11 cellular contexts compared by ENCODE assay signal in the genomic region with DNA sequence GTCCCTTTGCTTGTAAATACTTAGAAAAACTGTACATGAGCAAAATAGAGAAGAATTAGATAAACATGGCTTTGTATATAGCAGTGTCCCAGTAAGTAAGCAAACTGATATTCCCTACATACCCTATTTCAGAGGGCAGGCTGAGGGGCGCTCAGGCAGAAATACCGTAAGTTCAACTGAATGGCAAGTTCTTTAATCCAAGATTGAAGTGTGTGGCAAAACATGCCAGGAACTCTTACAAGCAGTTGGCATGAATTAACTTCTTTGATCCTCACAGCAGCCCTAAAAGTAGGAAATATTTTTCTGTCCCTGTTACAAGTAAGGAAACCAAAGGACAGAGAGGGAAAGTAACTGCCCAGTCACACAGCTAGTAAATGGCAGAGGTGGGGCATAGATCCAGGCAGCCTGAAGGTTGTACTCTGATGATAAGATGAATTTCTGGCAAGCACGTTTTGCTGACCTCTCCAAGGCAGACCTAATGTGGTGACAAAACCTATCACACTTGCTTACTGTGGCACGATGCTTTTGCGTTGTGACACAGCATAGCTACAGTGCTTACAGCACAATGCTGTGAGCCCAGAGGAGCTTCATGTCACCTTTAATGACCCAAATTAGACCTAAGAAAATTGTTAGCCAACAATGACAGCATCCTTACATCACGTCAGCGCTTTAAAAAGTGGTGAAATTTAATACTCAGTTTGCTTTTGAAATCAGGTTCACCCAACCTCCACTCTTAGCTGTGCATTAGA. TPM values are rescaled to one million over a fixed set of nuclear protein-coding genes. Genes with fewer than 3 reads are reported as not detected.
A peak's percentile ranks its signal among the peaks of the same experiment; 100 is the strongest.
DNase-seq lines count a peak whose midpoint lies in the region; ATAC-seq lines count a peak whose summit lies in the region.
"Had no signal": no experiment of that assay in that cellular context is flagged by ENCODE, and none has a peak within 500 bp of the region (broad histone marks: within the 10 kb centered on the region; RNA-seq: fewer than 3 reads in every experiment).

No MANE protein-coding gene starts in this region.

- H3K27me3 Mint-ChIP-seq in stimulated activated naive CD8-positive, alpha-beta T cell treated with anti-CD3 and anti-CD28 coated beads, Interleukin-15, Interleukin-2, amounts not matched to agents 100 ng/mL and 50 ng/mL, for 24 hours = no peaks in the 10 kb centered on the region
- H3K27me3 Mint-ChIP-seq in naive thymus-derived CD8-positive, alpha-beta T cell = peaks cover 0 to 4% (median 0%) of the 10 kb centered on the region in 5 donors

- no peaks in the 10 kb centered on the region for H3K9me3 ChIP-seq in mucosa of rectum (ENCODE audit: control insufficient read depth in 2 of 2, low read length in 2 of 2)

- no peak overlapping the region for H3K9ac ChIP-seq in mucosa of rectum (ENCODE audit: low read depth in 1 of 2, low read length in 2 of 2)

- H3K36me3 Mint-ChIP-seq in stimulated activated naive CD8-positive, alpha-beta T cell treated with anti-CD3 and anti-CD28 coated beads, Interleukin-15, Interleukin-2, amounts not matched to agents 100 ng/mL and 50 ng/mL, for 24 hours (ENCODE audit: low read depth) = no peaks in the 10 kb centered on the region
- H3K36me3 Mint-ChIP-seq in naive thymus-derived CD8-positive, alpha-beta T cell = no peaks in the 10 kb centered on the region

- DNase-seq in stimulated activated naive CD8-positive, alpha-beta T cell treated with anti-CD3 and anti-CD28 coated beads, Interleukin-15, Interleukin-2, amounts not matched to agents 100 U/mL and 50 U/mL, for 24 hours = no peak
- DNase-seq in caudate nucleus (lab: John Stamatoyannopoulos, UW) (no peak), H7 (no peak), ecto neural progenitor cell (ENCODE audit: low spot score) (no peak)
- DNase-seq in naive thymus-derived CD8-positive, alpha-beta T cell = no peak
- DNase-seq: activated effector memory CD4-positive, alpha-beta T cell treated with anti-CD3 and anti-CD28 coated beads, Interleukin-2, amount 50 U/mL, for 16 hours; foreskin keratinocyte; Kasumi-1 had no signal

- no peaks in the 10 kb centered on the region for H3K27me3 ChIP-seq in mucosa of rectum (ENCODE audit: control insufficient read depth in 2 of 2, insufficient read depth in 2 of 2, low read length in 2 of 2)
- no peaks in the 10 kb centered on the region for H3K27me3 ChIP-seq in H7 (ENCODE audit: control insufficient read depth, insufficient read depth, low read length)
- H3K27me3 ChIP-seq: foreskin keratinocyte had no signal

- no peak overlapping the region for H3K4me3 ChIP-seq in mucosa of rectum (ENCODE audit: low read length in 2 of 2)
- H3K4me3 ChIP-seq in H7 (ENCODE audit: insufficient read depth, low read depth, low read length) = no peak overlapping the region

- peaks cover 17 to 47% of the 10 kb centered on the region in 2 donors for H3K4me1 ChIP-seq in mucosa of rectum (ENCODE audit: control insufficient read depth in 2 of 2, insufficient read depth in 2 of 2, low read length in 2 of 2)

- POLR2A ChIA-PET in naive thymus-derived CD8-positive, alpha-beta T cell (lab: Charles Lee) = no interaction called here

- peak overlapping the region; percentile 97 for H3K27ac Mint-ChIP-seq in stimulated activated naive CD8-positive, alpha-beta T cell treated with anti-CD3 and anti-CD28 coated beads, Interleukin-15, Interleukin-2, amounts not matched to agents 100 ng/mL and 50 ng/mL, for 24 hours
- peak overlapping the region in 4 of 10 donors; percentile 37 to 91 (median 90) for H3K27ac Mint-ChIP-seq in naive thymus-derived CD8-positive, alpha-beta T cell

- H3K4me3 Mint-ChIP-seq in stimulated activated naive CD8-positive, alpha-beta T cell treated with anti-CD3 and anti-CD28 coated beads, Interleukin-15, Interleukin-2, amounts not matched to agents 100 ng/mL and 50 ng/mL, for 24 hours = no peak overlapping the region
- no peak overlapping the region for H3K4me3 Mint-ChIP-seq in naive thymus-derived CD8-positive, alpha-beta T cell

- H3K36me3 ChIP-seq in mucosa of rectum (ENCODE audit: control insufficient read depth in 2 of 2, insufficient read depth in 2 of 2, low read length in 2 of 2) (no peaks in the 10 kb centered on the region), H7 (replicated peaks; ENCODE audit: control insufficient read depth, insufficient read depth, low read length) (no peaks in the 10 kb centered on the region)

- peaks cover 68% of the 10 kb centered on the region for H3K4me1 Mint-ChIP-seq in stimulated activated naive CD8-positive, alpha-beta T cell treated with anti-CD3 and anti-CD28 coated beads, Interleukin-15, Interleukin-2, amounts not matched to agents 100 ng/mL and 50 ng/mL, for 24 hours (ENCODE audit: low read depth)
- peaks cover 7 to 44% (median 15%) of the 10 kb centered on the region in 4 donors for H3K4me1 Mint-ChIP-seq in naive thymus-derived CD8-positive, alpha-beta T cell

- peak overlapping the region; percentile 16 for H3K27ac ChIP-seq in caudate nucleus (ENCODE audit: low read depth, low read length)
- H3K27ac ChIP-seq in mucosa of rectum (ENCODE audit: low read depth in 2 of 2, low read length in 2 of 2) = peak overlapping the region; percentile 54 to 62

- ATAC-seq in stimulated activated naive CD8-positive, alpha-beta T cell treated with anti-CD3 and anti-CD28 coated beads, Interleukin-15, Interleukin-2, amounts not matched to agents 100 U/mL and 50 U/mL, for 24 hours = no peak
- ATAC-seq in naive thymus-derived CD8-positive, alpha-beta T cell = no peak
- no peak for ATAC-seq in HG03565 (IDR thresholded peaks at IDR 0.05; ENCODE audit: unreplicated experiment)
- ATAC-seq: foreskin keratinocyte had no signal

- no peaks in the 10 kb centered on the region for H3K9me3 Mint-ChIP-seq in stimulated activated naive CD8-positive, alpha-beta T cell treated with anti-CD3 and anti-CD28 coated beads, Interleukin-15, Interleukin-2, amounts not matched to agents 100 ng/mL and 50 ng/mL, for 24 hours
- no peaks in the 10 kb centered on the region for H3K9me3 Mint-ChIP-seq in naive thymus-derived CD8-positive, alpha-beta T cell

RNA-seq across cellular contexts. Expression of a gene that starts 35.0 kb away (rescaled TPM):
- total RNA-seq in naive thymus-derived CD8-positive, alpha-beta T cell = 100 to 1,000 TPM; 154 to 166 TPM
- polyA plus RNA-seq in naive thymus-derived CD8-positive, alpha-beta T cell = 100 to 1,000 TPM in 2 of 3 donors, 10 to 100 TPM in 1; 82.2 to 116 (median 103) TPM
- total RNA-seq in H7 (2014; rRNA removed; shearing (Covaris generic)) = 21.4 and 22.6 TPM in 2 replicates

RNA-seq across cellular contexts. Expression of a gene that starts 49.4 kb away (rescaled TPM):
- 100 to 1,000 TPM; 198 to 212 TPM for total RNA-seq in naive thymus-derived CD8-positive, alpha-beta T cell
- 100 to 1,000 TPM; 629 to 783 (median 630) TPM for polyA plus RNA-seq in naive thymus-derived CD8-positive, alpha-beta T cell
- 102 and 116 TPM in 2 replicates for total RNA-seq in H7 (2014; rRNA removed; shearing (Covaris generic))
